ENCODE assay signal across 1 cellular context in genomic region chr9:131078427-131079366, GRCh38.
TF ChIP-seq lines count a peak whose summit lies in the region.

No MANE protein-coding gene starts in this region.

TF ChIP-seq in HepG2, 621 proteins besides CTCF, POLR2A, EP300 and RAD21 (continued from another document and continues in another):
- TF ChIP-seq IKZF5 (CRISPR knock-in tag; IDR thresholded peaks at IDR 0.05) (no peak), ZSCAN12 (CRISPR knock-in tag; IDR thresholded peaks at IDR 0.05) (no peak), PPARG (CRISPR knock-in tag; conservative IDR thresholded peaks at IDR 0.05) (no peak), RBFOX2 (IDR thresholded peaks at IDR 0.05; ENCODE audit: low read depth, low read length) (no peak), MEF2D (CRISPR knock-in tag; IDR thresholded peaks at IDR 0.05) (0 out of 2 replicates have a peak, but pooled peaks have one; percentile 29), ZFP36L1 (CRISPR knock-in tag; IDR thresholded peaks at IDR 0.05) (no peak), ZMAT3 (CRISPR knock-in tag; conservative IDR thresholded peaks at IDR 0.05) (peak; percentile 58; the same call in 1 of the 2 replicates), KLF15 (CRISPR knock-in tag; IDR thresholded peaks at IDR 0.05; ENCODE audit: borderline replicate concordance) (no peak), NR0B2 (CRISPR knock-in tag; IDR thresholded peaks at IDR 0.05) (no peak), ZFP37 (CRISPR knock-in tag; IDR thresholded peaks at IDR 0.05; ENCODE audit: borderline replicate concordance) (no peak), ZNF230 (CRISPR knock-in tag; IDR thresholded peaks at IDR 0.05) (no peak), MED13 (CRISPR knock-in tag; IDR thresholded peaks at IDR 0.05) (no peak), PBX2 (CRISPR knock-in tag; IDR thresholded peaks at IDR 0.05) (no peak), ELF1 (CRISPR knock-in tag; IDR thresholded peaks at IDR 0.05) (no peak), CHCHD3 (CRISPR knock-in tag; IDR thresholded peaks at IDR 0.05) (no peak), PREB (CRISPR knock-in tag; IDR thresholded peaks at IDR 0.05) (no peak), ARID2 (CRISPR knock-in tag; IDR thresholded peaks at IDR 0.05; ENCODE audit: borderline replicate concordance) (no peak), FOXO1 (CRISPR knock-in tag; IDR thresholded peaks at IDR 0.05) (no peak), ONECUT2 (CRISPR knock-in tag; IDR thresholded peaks at IDR 0.05) (no peak), RELA (CRISPR knock-in tag; IDR thresholded peaks at IDR 0.05) (no peak), ARNTL (CRISPR knock-in tag; IDR thresholded peaks at IDR 0.05) (no peak), SUZ12 (IDR thresholded peaks at IDR 0.05; ENCODE audit: low read depth, low read length) (no peak), ISL2 (CRISPR knock-in tag; IDR thresholded peaks at IDR 0.05) (no peak), ZNF333 (CRISPR knock-in tag; IDR thresholded peaks at IDR 0.05; ENCODE audit: borderline replicate concordance) (no peak), HNRNPK (IDR thresholded peaks at IDR 0.05; ENCODE audit: low read depth, low read length, poor library complexity, severe bottlenecking) (no peak), ZNF792 (CRISPR knock-in tag; IDR thresholded peaks at IDR 0.05) (no peak), DNMT3B (CRISPR knock-in tag; conservative IDR thresholded peaks at IDR 0.05) (no peak), ZNF646 (CRISPR knock-in tag; IDR thresholded peaks at IDR 0.05) (no peak), SMARCE1 (IDR thresholded peaks at IDR 0.05; ENCODE audit: borderline replicate concordance) (no peak), ZNF567 (CRISPR knock-in tag; IDR thresholded peaks at IDR 0.05; ENCODE audit: borderline replicate concordance) (no peak), POLR2AphosphoS2 (IDR thresholded peaks at IDR 0.05; ENCODE audit: low read depth, low read length) (no peak), MBNL3 (CRISPR knock-in tag; conservative IDR thresholded peaks at IDR 0.05) (no peak), CAMTA2 (CRISPR knock-in tag; IDR thresholded peaks at IDR 0.05; ENCODE audit: borderline replicate concordance) (no peak), MAX (IDR thresholded peaks at IDR 0.05) (peak; percentile 86), HNF1B (CRISPR knock-in tag; IDR thresholded peaks at IDR 0.05) (no peak), HDAC6 (IDR thresholded peaks at IDR 0.05; ENCODE audit: low read depth, low read length) (no peak), DMAP1 (CRISPR knock-in tag; IDR thresholded peaks at IDR 0.05) (no peak), HMG20A (CRISPR knock-in tag; IDR thresholded peaks at IDR 0.05; ENCODE audit: borderline replicate concordance) (no peak), JARID2 (CRISPR knock-in tag; IDR thresholded peaks at IDR 0.05; ENCODE audit: insufficient replicate concordance) (no peak), SIN3B (IDR thresholded peaks at IDR 0.05; ENCODE audit: low read length) (no peak), ZNF788 (CRISPR knock-in tag; IDR thresholded peaks at IDR 0.05; ENCODE audit: borderline replicate concordance) (0 out of 2 replicates have a peak, but pooled peaks have one; percentile 34), ZNF891 (CRISPR knock-in tag; IDR thresholded peaks at IDR 0.05) (no peak), SRY (CRISPR knock-in tag; IDR thresholded peaks at IDR 0.05) (no peak), SPEN (CRISPR knock-in tag; IDR thresholded peaks at IDR 0.05; ENCODE audit: low read depth) (no peak), NFRKB (IDR thresholded peaks at IDR 0.05) (no peak), TOPORS (CRISPR knock-in tag; IDR thresholded peaks at IDR 0.05) (peak; percentile 57; the same call in 1 of the 2 replicates), ZNF446 (CRISPR knock-in tag; IDR thresholded peaks at IDR 0.05) (no peak), ZNF510 (CRISPR knock-in tag; IDR thresholded peaks at IDR 0.05; ENCODE audit: low read depth) (no peak), ZNF224 (CRISPR knock-in tag; IDR thresholded peaks at IDR 0.05) (no peak), ZNF251 (CRISPR knock-in tag; IDR thresholded peaks at IDR 0.05) (no peak), PAF1 (CRISPR knock-in tag; IDR thresholded peaks at IDR 0.05) (no peak), MEIS1 (CRISPR knock-in tag; IDR thresholded peaks at IDR 0.05; ENCODE audit: borderline replicate concordance) (no peak), ZNF660 (CRISPR knock-in tag; IDR thresholded peaks at IDR 0.05; ENCODE audit: borderline replicate concordance, low read depth) (no peak), RARG (CRISPR knock-in tag; IDR thresholded peaks at IDR 0.05; ENCODE audit: low read depth) (no peak)
- TF ChIP-seq, protein P1, sequence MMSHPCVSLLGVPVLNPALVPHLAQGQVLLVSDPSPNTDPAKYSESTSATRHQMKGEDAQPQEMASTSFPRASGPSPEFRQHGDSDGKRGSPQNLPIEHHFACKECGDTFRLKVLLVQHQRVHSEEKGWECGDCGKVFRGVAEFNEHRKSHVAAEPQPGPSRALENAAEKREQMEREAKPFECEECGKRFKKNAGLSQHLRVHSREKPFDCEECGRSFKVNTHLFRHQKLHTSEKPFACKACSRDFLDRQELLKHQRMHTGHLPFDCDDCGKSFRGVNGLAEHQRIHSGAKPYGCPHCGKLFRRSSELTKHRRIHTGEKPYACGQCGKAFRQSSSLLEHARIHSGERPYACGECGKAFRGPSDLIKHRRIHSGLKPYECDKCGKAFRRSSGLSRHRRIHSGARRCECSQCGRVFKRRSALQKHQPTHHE (CRISPR knock-in tag; IDR thresholded peaks at IDR 0.05; ENCODE audit: borderline replicate concordance): no peak
- TF ChIP-seq, protein P2, sequence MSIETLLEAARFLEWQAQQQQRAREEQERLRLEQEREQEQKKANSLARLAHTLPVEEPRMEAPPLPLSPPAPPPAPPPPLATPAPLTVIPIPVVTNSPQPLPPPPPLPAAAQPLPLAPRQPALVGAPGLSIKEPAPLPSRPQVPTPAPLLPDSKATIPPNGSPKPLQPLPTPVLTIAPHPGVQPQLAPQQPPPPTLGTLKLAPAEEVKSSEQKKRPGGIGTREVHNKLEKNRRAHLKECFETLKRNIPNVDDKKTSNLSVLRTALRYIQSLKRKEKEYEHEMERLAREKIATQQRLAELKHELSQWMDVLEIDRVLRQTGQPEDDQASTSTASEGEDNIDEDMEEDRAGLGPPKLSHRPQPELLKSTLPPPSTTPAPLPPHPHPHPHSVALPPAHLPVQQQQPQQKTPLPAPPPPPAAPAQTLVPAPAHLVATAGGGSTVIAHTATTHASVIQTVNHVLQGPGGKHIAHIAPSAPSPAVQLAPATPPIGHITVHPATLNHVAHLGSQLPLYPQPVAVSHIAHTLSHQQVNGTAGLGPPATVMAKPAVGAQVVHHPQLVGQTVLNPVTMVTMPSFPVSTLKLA (IDR thresholded peaks at IDR 0.05): no peak
- TF ChIP-seq, protein P3, sequence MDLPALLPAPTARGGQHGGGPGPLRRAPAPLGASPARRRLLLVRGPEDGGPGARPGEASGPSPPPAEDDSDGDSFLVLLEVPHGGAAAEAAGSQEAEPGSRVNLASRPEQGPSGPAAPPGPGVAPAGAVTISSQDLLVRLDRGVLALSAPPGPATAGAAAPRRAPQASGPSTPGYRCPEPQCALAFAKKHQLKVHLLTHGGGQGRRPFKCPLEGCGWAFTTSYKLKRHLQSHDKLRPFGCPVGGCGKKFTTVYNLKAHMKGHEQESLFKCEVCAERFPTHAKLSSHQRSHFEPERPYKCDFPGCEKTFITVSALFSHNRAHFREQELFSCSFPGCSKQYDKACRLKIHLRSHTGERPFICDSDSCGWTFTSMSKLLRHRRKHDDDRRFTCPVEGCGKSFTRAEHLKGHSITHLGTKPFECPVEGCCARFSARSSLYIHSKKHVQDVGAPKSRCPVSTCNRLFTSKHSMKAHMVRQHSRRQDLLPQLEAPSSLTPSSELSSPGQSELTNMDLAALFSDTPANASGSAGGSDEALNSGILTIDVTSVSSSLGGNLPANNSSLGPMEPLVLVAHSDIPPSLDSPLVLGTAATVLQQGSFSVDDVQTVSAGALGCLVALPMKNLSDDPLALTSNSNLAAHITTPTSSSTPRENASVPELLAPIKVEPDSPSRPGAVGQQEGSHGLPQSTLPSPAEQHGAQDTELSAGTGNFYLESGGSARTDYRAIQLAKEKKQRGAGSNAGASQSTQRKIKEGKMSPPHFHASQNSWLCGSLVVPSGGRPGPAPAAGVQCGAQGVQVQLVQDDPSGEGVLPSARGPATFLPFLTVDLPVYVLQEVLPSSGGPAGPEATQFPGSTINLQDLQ (CRISPR knock-in tag; IDR thresholded peaks at IDR 0.05): no peak
